ENCODE assay signal across 8 cellular contexts in the genomic region with DNA sequence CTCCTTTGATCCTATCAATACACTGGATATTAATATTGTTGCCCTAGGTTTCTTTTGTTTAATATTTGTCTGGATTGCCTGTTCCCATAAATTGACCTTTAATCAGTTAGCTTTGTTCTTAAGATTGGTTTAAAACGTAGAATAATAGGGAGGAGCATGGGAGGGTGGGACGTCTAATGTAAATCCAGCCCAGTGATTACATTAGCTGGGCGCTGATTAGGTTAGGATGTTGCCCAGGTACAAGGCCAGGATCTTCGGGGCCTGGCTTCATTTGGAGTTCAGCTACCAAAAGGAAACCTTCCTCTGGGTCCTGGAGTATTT. TPM values are rescaled to one million over a fixed set of nuclear protein-coding genes. Genes with fewer than 3 reads are reported as not detected.
DNase-seq lines count a peak whose midpoint lies in the region; ATAC-seq and TF ChIP-seq lines count a peak whose summit lies in the region.

A gene with protein sequence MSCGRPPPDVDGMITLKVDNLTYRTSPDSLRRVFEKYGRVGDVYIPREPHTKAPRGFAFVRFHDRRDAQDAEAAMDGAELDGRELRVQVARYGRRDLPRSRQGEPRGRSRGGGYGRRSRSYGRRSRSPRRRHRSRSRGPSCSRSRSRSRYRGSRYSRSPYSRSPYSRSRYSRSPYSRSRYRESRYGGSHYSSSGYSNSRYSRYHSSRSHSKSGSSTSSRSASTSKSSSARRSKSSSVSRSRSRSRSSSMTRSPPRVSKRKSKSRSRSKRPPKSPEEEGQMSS (plus strand): TSS at position 199 of the 321 bp plus-strand sequence. CDS start 308 bp downstream, outside the sequence.

- intact Hi-C loops in T-helper 1 cell treated with Interleukin-12 subunit alpha and Interleukin-12 subunit beta and Interleukin-4 antibody, amounts not matched to agents 30 ng/mL and 1 ng/mL, for 36 hours (cut with micrococcal nuclease): loop anchor here (1.0 to 10.0 kb wide), 8 partner anchors 443 to 1402 kb away; a partner anchor contains a TSS
- intact Hi-C loops in dorsolateral prefrontal cortex (cut with DNase I): loop anchor here (1.0 to 5.0 kb wide), 6 partner anchors 23 to 164 kb away; a partner anchor contains a TSS

- no peaks in the 10 kb centered on the region for H3K36me3 ChIP-seq in NT2/D1 (ENCODE audit: insufficient read depth, insufficient read length, low read length)

- H3K9ac ChIP-seq in NT2/D1 (ENCODE audit: insufficient read length, low read depth): peak within 1 kb of the TSS; percentile 93

- ATAC-seq in HG02885 (IDR thresholded peaks at IDR 0.05; ENCODE audit: poor library complexity, unreplicated experiment): peak; percentile 44

- H3K27me3 ChIP-seq in NT2/D1 (ENCODE audit: insufficient read depth, insufficient read length): no peaks in the 10 kb centered on the region
- no peaks in the 10 kb centered on the region for H3K27me3 ChIP-seq in dorsolateral prefrontal cortex

- peak within 1 kb of the TSS; percentile 88 to 99 (median 96) for H3K27ac ChIP-seq in dorsolateral prefrontal cortex

- no peaks in the 10 kb centered on the region for H3K9me3 ChIP-seq in NT2/D1 (ENCODE audit: insufficient read depth, low read length)

- H3K4me3 ChIP-seq in NT2/D1 (ENCODE audit: insufficient read length, low read depth): peak within 1 kb of the TSS; percentile 87
- H3K4me3 ChIP-seq in dorsolateral prefrontal cortex: peak within 1 kb of the TSS; percentile 68 to 96 (median 83)

- no peaks in the 10 kb centered on the region for H3K4me1 ChIP-seq in NT2/D1 (ENCODE audit: insufficient read depth, insufficient read length)

- no peak for TF ChIP-seq CTCF in dorsolateral prefrontal cortex (IDR thresholded peaks at IDR 0.05 in 54 of 56, conservative IDR thresholded peaks at IDR 0.05 in 2 of 56; ENCODE audit: low read depth in 1 of 56, partially characterized antibody in 56 of 56)

- DNase-seq in T-helper 1 cell: no peak
- no peak for DNase-seq in NT2/D1 (ENCODE audit: low read depth, low spot score)
- no peak for DNase-seq in dorsolateral prefrontal cortex
- no peak for DNase-seq in mucosa of gallbladder (ENCODE audit: low spot score)
- DNase-seq in anterior cingulate cortex (lab: John Stamatoyannopoulos, UW): no peak
- no peak for DNase-seq in stimulated activated CD4-positive, alpha-beta T cell treated with anti-CD3 and anti-CD28 coated beads, Interleukin-4, amount 100 ng/mL, for 4 hours

RNA-seq across cellular contexts. Expression of the gene that starts here (rescaled TPM):
- 41.3 and 41.6 TPM in 2 replicates for total RNA-seq in T-helper 1 cell treated with Interleukin-12 subunit alpha and Interleukin-12 subunit beta and Interleukin-4 antibody, amounts not matched to agents 30 ng/mL and 1 ng/mL, for 36 hours
- 10 to 100 TPM; 28.1 to 69.4 (median 48.2) TPM for total RNA-seq in dorsolateral prefrontal cortex
- 43.6 TPM for total RNA-seq in mucosa of gallbladder
